Comparison of ENCODE assay signal across 8 cellular contexts in the genomic region with DNA sequence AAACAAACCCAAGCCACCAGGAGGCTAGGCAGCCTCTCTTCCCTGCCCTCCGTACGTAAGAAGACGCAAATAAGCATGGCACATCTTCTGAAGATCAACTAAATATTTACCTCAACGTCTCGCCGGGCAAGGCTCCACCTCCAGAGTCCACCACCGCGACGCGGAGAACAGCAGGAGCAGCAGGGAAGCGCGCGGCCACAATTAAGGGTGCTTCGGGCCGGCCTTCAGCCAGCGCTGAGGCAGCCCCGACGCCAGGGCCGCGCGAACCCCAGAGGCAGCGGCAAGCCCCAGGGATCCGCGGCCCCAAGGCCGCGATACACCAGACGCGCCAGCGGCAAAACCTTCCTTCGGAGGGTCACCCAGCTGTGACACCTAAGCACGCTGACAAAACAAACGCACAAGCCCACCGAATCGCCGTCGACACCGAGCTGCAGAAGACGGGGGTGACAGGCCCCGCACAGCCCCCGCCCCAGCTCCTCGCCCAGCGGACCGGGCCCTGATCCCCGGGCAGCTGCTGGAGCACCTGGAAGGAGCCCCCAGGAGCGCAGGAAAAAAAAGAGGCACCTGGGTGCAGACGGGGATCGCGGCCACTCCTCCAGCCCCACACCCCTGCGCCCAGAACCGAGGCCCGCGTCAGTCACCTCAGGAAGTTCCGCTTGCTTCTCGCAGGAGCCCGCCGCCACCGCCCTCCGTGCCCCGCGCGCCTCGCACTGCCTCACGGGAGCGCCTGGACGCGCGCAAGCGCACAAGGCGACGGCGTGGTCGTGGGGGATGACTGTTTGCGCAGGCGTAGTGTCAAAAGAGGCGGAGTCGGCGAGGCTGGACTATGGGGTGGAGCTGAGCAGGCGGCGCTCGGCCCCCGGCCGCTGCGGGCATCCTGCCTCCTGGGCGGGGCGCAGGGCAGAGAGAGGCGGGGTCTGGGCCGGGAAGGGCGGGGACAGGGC. TPM values are rescaled to one million over a fixed set of nuclear protein-coding genes. Genes with fewer than 3 reads are reported as not detected.
DNase-seq lines count a peak whose midpoint lies in the region; ATAC-seq and TF ChIP-seq lines count a peak whose summit lies in the region.

HAUS3 (minus strand) TSS at position 712 of the 944 bp plus-strand sequence. CDS start 1,175 bp downstream, outside the sequence.
POLN (minus strand) TSS at position 712 of the 944 bp plus-strand sequence. CDS start 12,890 bp downstream, outside the sequence.

- TF ChIP-seq POLR2A in GM19099 (IDR thresholded peaks at IDR 0.05; ENCODE audit: extremely low read depth, insufficient read length, low read depth), result peak; percentile 87

- no peak for TF ChIP-seq CTCF in choroid plexus epithelial cell (conservative IDR thresholded peaks at IDR 0.05; ENCODE audit: low read depth, low read length)

- ATAC-seq in HG03378 (IDR thresholded peaks at IDR 0.05; ENCODE audit: unreplicated experiment) (peak; percentile 66), left colon (peak; percentile 91)

- intact Hi-C loops in left colon (cut with DNase I, micrococcal nuclease), result no loop called here

- peak within 1 kb of the TSS; percentile 91 for H3K4me3 ChIP-seq in choroid plexus epithelial cell (ENCODE audit: low read depth, low read length)

- DNase-seq in AML-193 (lab: John Stamatoyannopoulos, UW) (peak; percentile 93 to 95), NCI-H460 (ENCODE audit: extremely low read depth, low read depth) (peak; percentile 97), choroid plexus epithelial cell (ENCODE audit: low read depth) (peak; percentile 98), left colon (peak; percentile 98)
- DNase-seq in activated CD4-positive, alpha-beta T cell treated with anti-CD3 and anti-CD28 coated beads for 24 hours (ENCODE audit: low read depth in 2 of 2), result peak; percentile 98 to 99
- DNase-seq in stimulated activated CD4-positive, alpha-beta T cell treated with anti-CD3 and anti-CD28 coated beads, Interleukin-1b, Interleukin-23, amount 100 ng/mL, for 4 hours (ENCODE audit: low read depth in 2 of 2), result peak; percentile 97 to 98

RNA-seq across cellular contexts. Expression of gene HAUS3, which starts in this region (rescaled TPM):
- total RNA-seq in NCI-H460 (2014; rRNA removed; shearing (Covaris generic)), result 11.9 and 12.3 TPM in 2 replicates
- polyA plus RNA-seq in NCI-H460 (2014; cell fraction: nucleus; rRNA removed), result 17.4 and 43.3 TPM in 2 replicates
- total RNA-seq in left colon, result 1 to 10 TPM; 7.7 to 9.7 TPM

RNA-seq across cellular contexts. Expression of gene POLN, which starts in this region (rescaled TPM):
- 0.50 and 0.75 TPM in 2 replicates for total RNA-seq in NCI-H460 (2014; rRNA removed; shearing (Covaris generic))
- polyA plus RNA-seq in NCI-H460 (2014; cell fraction: nucleus; rRNA removed), result 0.16 and 3.2 TPM in 2 replicates
- total RNA-seq in left colon, result 1 to 10 TPM; 1.3 to 3.1 TPM

Comparison
In these comparisons a context has a peak if more than half of its experiments do, and no peak if none do; other contexts are left out.
1. Peak in every context shown above with its lines: DNase-seq, ATAC-seq and H3K4me3 ChIP-seq.